14 cellular contexts compared by ENCODE assay signal in genomic region chr13:26019881-26020535, GRCh38. TPM values are rescaled to one million over a fixed set of nuclear protein-coding genes. Genes with fewer than 3 reads are reported as not detected.
DNase-seq lines count a peak whose midpoint lies in the region; ATAC-seq and TF ChIP-seq lines count a peak whose summit lies in the region.
"Had no signal": no experiment of that assay in that cellular context is flagged by ENCODE, and none has a peak within 500 bp of the region (broad histone marks: within the 10 kb centered on the region; RNA-seq: fewer than 3 reads in every experiment).

No MANE protein-coding gene starts in this region.

- H3K9me3 Mint-ChIP-seq in HFFc6: peaks cover 4% of the 10 kb centered on the region; the same call in 1 of the 2 replicates
- H3K9me3 Mint-ChIP-seq: activated CD4-positive, alpha-beta memory T cell treated with anti-CD3 and anti-CD28 coated beads for 36 hours; CD8-positive, alpha-beta memory T cell had no signal

- no peaks in the 10 kb centered on the region for H4K20me1 ChIP-seq in OCI-LY7 (ENCODE audit: insufficient read depth, low read length)

- no peaks in the 10 kb centered on the region for H3K9me2 ChIP-seq in OCI-LY7 (ENCODE audit: insufficient read depth, low read length)
- H3K9me2 ChIP-seq: SK-N-SH had no signal

- H3K4me3 ChIP-seq in AG04449 (ENCODE audit: low read depth, low read length) (no peak overlapping the region), body of pancreas (no peak overlapping the region), OCI-LY7 (ENCODE audit: low read depth, low read length, poor library complexity, severe bottlenecking) (no peak overlapping the region)
- H3K4me3 ChIP-seq: gastroesophageal sphincter had no signal

- ATAC-seq in body of pancreas (peak; percentile 60), SK-N-SH treated with all-trans-retinoic acid at 6 μM for 48 hours (no peak)
- ATAC-seq in stimulated activated naive CD8-positive, alpha-beta T cell treated with anti-CD3 and anti-CD28 coated beads, Interleukin-15, Interleukin-2, amounts not matched to agents 100 U/mL and 50 U/mL, for 24 hours: no peak
- ATAC-seq: gastroesophageal sphincter had no signal

- BruUV-seq in OCI-LY7 (replicated peaks; lab: Mats Ljungman, UMichigan): no TSS peak

- intact Hi-C loops in body of pancreas (cut with DNase I) (no loop called here), OCI-LY7 (cut with micrococcal nuclease; ENCODE audit: unreplicated experiment) (no loop called here)

- H3K4me2 ChIP-seq in OCI-LY7 (ENCODE audit: low read length): no peak overlapping the region
- H3K4me2 ChIP-seq: SK-N-SH had no signal

- no peaks in the 10 kb centered on the region for H3K27me3 ChIP-seq in body of pancreas

- H3K27ac ChIP-seq in body of pancreas: peak overlapping the region in 2 of 4 donors; percentile 68 to 69
- H3K27ac ChIP-seq in OCI-LY7 (ENCODE audit: low read depth, low read length, poor library complexity, severe bottlenecking): no peak overlapping the region
- H3K27ac ChIP-seq: gastroesophageal sphincter had no signal

- TF ChIP-seq CTCF in AG04449 (IDR thresholded peaks at IDR 0.05; ENCODE audit: insufficient read depth, low read length, missing control alignments): no peak
- TF ChIP-seq CTCF in HFFc6 (IDR thresholded peaks at IDR 0.05): no peak
- no peak for TF ChIP-seq CTCF in body of pancreas (IDR thresholded peaks at IDR 0.05)
- TF ChIP-seq CTCF in OCI-LY7 (conservative IDR thresholded peaks at IDR 0.05; ENCODE audit: low read length): no peak

- no peaks in the 10 kb centered on the region for H3K36me3 Mint-ChIP-seq in HFFc6 (ENCODE audit: low read depth)

- H3K27me3 Mint-ChIP-seq in HFFc6 (ENCODE audit: insufficient read depth): peaks cover 3% of the 10 kb centered on the region
- H3K27me3 Mint-ChIP-seq: activated CD4-positive, alpha-beta memory T cell treated with anti-CD3 and anti-CD28 coated beads for 36 hours had no signal

- 43 to 45% methylated on average over 9 of the region's 9 CpGs for WGBS in body of pancreas, 2 donors

- no peaks in the 10 kb centered on the region for H3K9me3 ChIP-seq in body of pancreas
- H3K9me3 ChIP-seq in OCI-LY7 (ENCODE audit: low read length): no peaks in the 10 kb centered on the region
- H3K9me3 ChIP-seq: gastroesophageal sphincter, SK-N-SH had no signal

- H2AFZ ChIP-seq in OCI-LY7 (ENCODE audit: low read length): no peak overlapping the region

- H3K4me3 Mint-ChIP-seq in HFFc6: peak overlapping the region; percentile 63
- H3K4me3 Mint-ChIP-seq: activated CD4-positive, alpha-beta memory T cell treated with anti-CD3 and anti-CD28 coated beads for 36 hours; CD8-positive, alpha-beta memory T cell had no signal

- H3K27ac Mint-ChIP-seq in HFFc6: peak overlapping the region; percentile 86
- H3K27ac Mint-ChIP-seq: activated CD4-positive, alpha-beta memory T cell treated with anti-CD3 and anti-CD28 coated beads for 36 hours had no signal

- POLR2A ChIA-PET in AG04449 (lab: Yijun Ruan, JAX) (interaction anchor here (1.4 kb wide), 1 partner anchor 29 kb away, joined by 3 read pairs; no protein-coding TSS in a partner anchor), OCI-LY7 (lab: Charles Lee) (no interaction called here)

- peaks cover 32% of the 10 kb centered on the region for H3K4me1 ChIP-seq in body of pancreas
- no peaks in the 10 kb centered on the region for H3K4me1 ChIP-seq in OCI-LY7 (ENCODE audit: insufficient read depth, low read length, poor library complexity, severe bottlenecking)
- H3K4me1 ChIP-seq: gastroesophageal sphincter had no signal

- H3K4me1 Mint-ChIP-seq in HFFc6 (ENCODE audit: low read depth): peaks cover 53% of the 10 kb centered on the region

- H3K79me2 ChIP-seq in OCI-LY7 (ENCODE audit: insufficient read depth, low read depth, low read length): no peaks in the 10 kb centered on the region

- H3K36me3 ChIP-seq in body of pancreas (replicated peaks in 1 of 2; ENCODE audit: insufficient read depth in 1 of 2, low read depth in 2 of 2) (no peaks in the 10 kb centered on the region), OCI-LY7 (ENCODE audit: insufficient read depth, low read length) (no peaks in the 10 kb centered on the region)
- H3K36me3 ChIP-seq: gastroesophageal sphincter had no signal

- no peak for TF ChIP-seq POLR2A in body of pancreas (IDR thresholded peaks at IDR 0.05)

- CTCF ChIA-PET in AG04449 (lab: Yijun Ruan, JAX): no interaction called here
- CTCF ChIA-PET in OCI-LY7 (lab: Charles Lee; ENCODE audit: unreplicated experiment): no interaction called here

- DNase-seq in AG04449 (ENCODE audit: low read depth, low spot score): peak; percentile 80
- DNase-seq in HFFc6: peak; percentile 75
- no peak for DNase-seq in body of pancreas
- peak; percentile 94 for DNase-seq in left kidney (ENCODE audit: low read depth, low spot score)
- DNase-seq in stimulated activated naive CD8-positive, alpha-beta T cell treated with anti-CD3 and anti-CD28 coated beads, Interleukin-15, Interleukin-2, amounts not matched to agents 100 U/mL and 50 U/mL, for 24 hours: no peak
- DNase-seq in activated naive CD4-positive, alpha-beta T cell treated with Interleukin-2 at 50 U/mL for 16 hours: no peak
- DNase-seq in OCI-LY7 (ENCODE audit: low spot score): no peak
- DNase-seq: activated CD4-positive, alpha-beta memory T cell treated with anti-CD3 and anti-CD28 coated beads for 36 hours; CD8-positive, alpha-beta memory T cell; mesendoderm; NCI-H345; SK-N-SH had no signal

TF ChIP-seq in SK-N-SH treated with all-trans-retinoic acid at 6 μM for 48 hours, 23 proteins besides CTCF, POLR2A, EP300 and RAD21 (continues in another document):
- TF ChIP-seq ESRRG (CRISPR knock-in tag; IDR thresholded peaks at IDR 0.05) (no peak), CREB5 (CRISPR knock-in tag; IDR thresholded peaks at IDR 0.05; ENCODE audit: low read depth) (no peak), GLIS3 (CRISPR knock-in tag; IDR thresholded peaks at IDR 0.05) (no peak), CSRNP3 (CRISPR knock-in tag; IDR thresholded peaks at IDR 0.05) (no peak), ZNF8 (CRISPR knock-in tag; IDR thresholded peaks at IDR 0.05) (no peak), TOX (CRISPR knock-in tag; IDR thresholded peaks at IDR 0.05; ENCODE audit: borderline replicate concordance) (no peak), CSDC2 (CRISPR knock-in tag; IDR thresholded peaks at IDR 0.05) (no peak), PPARA (CRISPR knock-in tag; IDR thresholded peaks at IDR 0.05; ENCODE audit: borderline replicate concordance) (no peak), ZNF70 (CRISPR knock-in tag; IDR thresholded peaks at IDR 0.05) (no peak), BACH2 (CRISPR knock-in tag; IDR thresholded peaks at IDR 0.05; ENCODE audit: borderline replicate concordance) (no peak), ARNTL (CRISPR knock-in tag; IDR thresholded peaks at IDR 0.05; ENCODE audit: borderline replicate concordance, low read depth) (no peak), TSHZ2 (CRISPR knock-in tag; IDR thresholded peaks at IDR 0.05) (no peak), ZFP3 (CRISPR knock-in tag; IDR thresholded peaks at IDR 0.05) (no peak)

RNA-seq across cellular contexts. Expression of gene SHISA2, which starts 31.8 kb away (rescaled TPM):
- total RNA-seq in HFFc6 (2021; fragmentation: NEBNext Ultra II Directional; extraction: Animal tissue kit (Norgen Biotek cat#: 25700)): not detected
- total RNA-seq in body of pancreas: 1 to 10 TPM in 1 of 2 donors, not detected in 1; 1.8 TPM
- not detected in 2 replicates for total RNA-seq in OCI-LY7 (2014; rRNA removed; shearing (Covaris generic))
- total RNA-seq in OCI-LY7 (2022): not detected in 2 replicates

Comparison
In these comparisons a context has a peak if more than half of its experiments do, and no peak if none do; other contexts are left out.
1. DNase-seq: peak in AG04449 (single experiment), HFFc6 (single experiment) and left kidney (single experiment); none in body of pancreas (0 of 4), stimulated activated naive CD8-positive, alpha-beta T cell treated with anti-CD3 and anti-CD28 coated beads, Interleukin-15, Interleukin-2, amounts not matched to agents 100 U/mL and 50 U/mL, for 24 hours (single experiment), activated naive CD4-positive, alpha-beta T cell treated with Interleukin-2 at 50 U/mL for 16 hours (single experiment) and OCI-LY7 (single experiment).